In genomic region chr12:95446511-95446910, GRCh38 we compare ENCODE assay signal across 9 cellular contexts. TPM values are rescaled to one million over a fixed set of nuclear protein-coding genes. Genes with fewer than 3 reads are reported as not detected.
DNase-seq lines count a peak whose midpoint lies in the region; ATAC-seq and TF ChIP-seq lines count a peak whose summit lies in the region.
"Had no signal": no experiment of that assay in that cellular context is flagged by ENCODE, and none has a peak within 500 bp of the region (broad histone marks: within the 10 kb centered on the region; RNA-seq: fewer than 3 reads in every experiment).

No MANE protein-coding gene starts in this region.

- H3K9me3 Mint-ChIP-seq in immature natural killer cell: no peaks in the 10 kb centered on the region

- no peak overlapping the region for H3K4me2 ChIP-seq in mammary epithelial cell (ENCODE audit: insufficient read depth, low read depth, low read length)

- no peak for ATAC-seq in HG03342 (IDR thresholded peaks at IDR 0.05; ENCODE audit: unreplicated experiment)
- ATAC-seq in GM18861 (IDR thresholded peaks at IDR 0.05; ENCODE audit: unreplicated experiment): no peak

- H3K4me1 Mint-ChIP-seq in immature natural killer cell: no peaks in the 10 kb centered on the region

- H3K9me3 ChIP-seq in breast epithelium (no peaks in the 10 kb centered on the region), mammary epithelial cell (replicated peaks; ENCODE audit: insufficient read depth, low read length) (no peaks in the 10 kb centered on the region), cardiac muscle cell (ENCODE audit: low read depth) (no peaks in the 10 kb centered on the region)

- CTCF ChIA-PET in mammary epithelial cell (lab: Charles Lee; ENCODE audit: low non-redundant PET): no interaction called here

- in situ Hi-C loops in mammary epithelial cell (cut with MboI; ENCODE audit: low sequenced_read_pairs in 2 of 2): no loop called here

- TF ChIP-seq POLR2A in breast epithelium (IDR thresholded peaks at IDR 0.05): no peak

- TF ChIP-seq CTCF in breast epithelium (IDR thresholded peaks at IDR 0.05) (no peak), mammary epithelial cell (conservative IDR thresholded peaks at IDR 0.05 in 1 of 2, IDR thresholded peaks at IDR 0.05 in 1 of 2; ENCODE audit: extremely low read depth in 1 of 2, insufficient read depth in 1 of 2, low read depth in 1 of 2, low read length in 2 of 2) (no peak), cardiac muscle cell (IDR thresholded peaks at IDR 0.05; ENCODE audit: low read depth, low read length) (no peak)

- 96% methylated on average over 2 of the region's 23 CpGs for WGBS in mammary epithelial cell (ENCODE audit: low coverage, missing lambda C conversion rate)

- no peaks in the 10 kb centered on the region for H3K4me1 ChIP-seq in breast epithelium
- H3K4me1 ChIP-seq in mammary epithelial cell (ENCODE audit: insufficient read depth, low read length): no peaks in the 10 kb centered on the region
- H3K4me1 ChIP-seq in cardiac muscle cell (ENCODE audit: low read depth): no peaks in the 10 kb centered on the region

- H3K27me3 Mint-ChIP-seq in immature natural killer cell (ENCODE audit: low read depth in 3 of 3): peaks cover 3 to 28% (median 4%) of the 10 kb centered on the region in 3 donors

- DNase-seq in breast epithelium (ENCODE audit: low spot score in 2 of 2) (no peak), mammary epithelial cell (no peak), cardiac muscle cell (ENCODE audit: low read depth in 1 of 2, low spot score in 1 of 2) (peak; percentile 62), mucosa of gallbladder (ENCODE audit: low spot score) (peak; percentile 17), immature natural killer cell (no peak)
- DNase-seq in activated CD4-positive, CD25-positive, alpha-beta regulatory T cell treated with anti-CD3 and anti-CD28 coated beads, Interleukin-2, amount 50 U/mL, for 72 hours: no peak
- DNase-seq: NCI-H2081 had no signal

- no peak overlapping the region for H3K4me3 Mint-ChIP-seq in immature natural killer cell

- H3K27me3 ChIP-seq in breast epithelium (no peaks in the 10 kb centered on the region), mammary epithelial cell (ENCODE audit: insufficient read depth, low read length) (peaks cover 3% of the 10 kb centered on the region), cardiac muscle cell (no peaks in the 10 kb centered on the region)

- H3K36me3 Mint-ChIP-seq in immature natural killer cell: no peaks in the 10 kb centered on the region

- no TSS peak for BruUV-seq in mammary epithelial cell (replicated peaks; lab: Mats Ljungman, UMichigan)

- no peak overlapping the region for H3K9ac ChIP-seq in mammary epithelial cell (ENCODE audit: insufficient read depth, low read length)

- dilution Hi-C loops in mammary epithelial cell (cut with HindIII; ENCODE audit: low sequenced_read_pairs): no loop called here

- intact Hi-C loops in breast epithelium (cut with DNase I; ENCODE audit: low total_unique reads): loop anchor here (10.0 kb wide), 1 partner anchor 1088 kb away; no protein-coding TSS in a partner anchor
- intact Hi-C loops in mammary epithelial cell (cut with micrococcal nuclease): no loop called here

- no peak overlapping the region for H2AFZ ChIP-seq in mammary epithelial cell (ENCODE audit: low read depth, low read length)

- H3K27ac ChIP-seq in breast epithelium (no peak overlapping the region), mammary epithelial cell (ENCODE audit: insufficient read depth, low read depth, low read length) (no peak overlapping the region), cardiac muscle cell (no peak overlapping the region)

- no peak overlapping the region for H3K27ac Mint-ChIP-seq in immature natural killer cell

- no peaks in the 10 kb centered on the region for H3K79me2 ChIP-seq in mammary epithelial cell (ENCODE audit: insufficient read depth, low read length)

- H4K20me1 ChIP-seq in mammary epithelial cell (ENCODE audit: insufficient read depth, low read length): no peaks in the 10 kb centered on the region

- peak overlapping the region in 2 of 3 donors; percentile 16 to 38 for H3K4me3 ChIP-seq in breast epithelium
- no peak overlapping the region for H3K4me3 ChIP-seq in mammary epithelial cell (replicated peaks in 1 of 3; ENCODE audit: insufficient read depth in 1 of 3, low read depth in 2 of 3, low read length in 3 of 3)
- H3K4me3 ChIP-seq in cardiac muscle cell: no peak overlapping the region

- H3K36me3 ChIP-seq in breast epithelium (no peaks in the 10 kb centered on the region), mammary epithelial cell (ENCODE audit: insufficient read depth, low read length) (no peaks in the 10 kb centered on the region), cardiac muscle cell (no peaks in the 10 kb centered on the region)

RNA-seq across cellular contexts. Expression of gene METAP2, which starts 27.4 kb away (rescaled TPM):
- total RNA-seq in breast epithelium (10 to 100 TPM; 58.7 to 67.8 (median 59.6) TPM), mammary epithelial cell (10 to 100 TPM; 42.0 to 89.8 TPM), cardiac muscle cell (59.1 and 98.8 TPM in 2 replicates), mucosa of gallbladder (45.2 TPM)
- polyA plus RNA-seq in mammary epithelial cell (64.5 TPM), cardiac muscle cell (41.1 and 67.8 TPM in 2 replicates), immature natural killer cell (10 to 100 TPM; 26.8 to 47.5 (median 35.3) TPM)
- polyA minus RNA-seq in mammary epithelial cell: 45.3 TPM

Comparison
In these comparisons a context has a peak if more than half of its experiments do, and no peak if none do; other contexts are left out.
1. H3K4me3 ChIP-seq: peak in breast epithelium (2 of 3); none in mammary epithelial cell (0 of 3) and cardiac muscle cell (single experiment).
2. DNase-seq: peak in cardiac muscle cell (2 of 2) and mucosa of gallbladder (single experiment); none in breast epithelium (0 of 2), mammary epithelial cell (single experiment), activated CD4-positive, CD25-positive, alpha-beta regulatory T cell treated with anti-CD3 and anti-CD28 coated beads, Interleukin-2, amount 50 U/mL, for 72 hours (single experiment) and immature natural killer cell (0 of 3).